ENCODE assay signal across 1 cellular context in the genomic region with DNA sequence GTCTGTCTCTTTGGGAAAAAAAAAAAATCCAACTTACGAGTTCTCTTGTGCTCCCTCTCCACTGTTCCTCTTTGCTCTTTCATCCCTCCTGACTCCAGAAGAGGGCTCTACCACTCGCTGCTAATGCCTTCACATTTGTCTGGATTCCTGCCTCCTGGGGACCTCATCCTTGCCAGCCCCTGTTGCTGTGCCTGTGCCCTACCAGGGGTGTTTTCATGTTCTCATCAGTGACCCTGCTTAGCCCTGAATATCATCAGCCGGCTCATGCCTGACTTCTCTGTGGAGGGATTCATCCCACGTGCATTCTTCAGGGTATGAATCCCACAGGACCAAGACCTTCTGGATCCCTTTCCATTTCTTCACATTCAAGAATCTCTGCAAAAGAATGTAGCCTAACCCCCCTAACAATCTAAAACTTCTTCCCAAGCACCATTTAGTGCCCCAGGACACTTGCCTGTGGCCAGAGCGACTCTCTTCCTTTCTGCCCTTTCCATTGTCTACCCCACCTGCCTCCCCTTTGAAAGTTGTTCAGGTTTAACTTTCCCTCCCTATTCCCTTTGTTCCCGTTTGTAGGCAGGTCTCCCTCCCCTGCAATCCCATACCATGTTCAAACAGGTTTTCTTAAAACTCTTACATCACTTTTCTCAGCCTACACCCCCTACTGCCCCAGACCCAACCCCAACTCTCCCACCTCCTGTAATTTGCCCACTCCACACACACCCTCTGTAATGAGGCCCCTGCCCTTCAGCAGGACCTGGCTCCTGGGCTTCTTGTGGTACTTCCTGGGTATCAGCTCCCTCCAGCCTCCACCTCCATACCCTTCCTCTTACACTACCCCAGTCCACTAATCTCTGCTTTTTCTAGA.
TF ChIP-seq lines count a peak whose summit lies in the region.

No MANE protein-coding gene starts in this region.

TF ChIP-seq in GM12878, 131 proteins besides CTCF, POLR2A, EP300 and RAD21:
- TF ChIP-seq, protein P1, sequence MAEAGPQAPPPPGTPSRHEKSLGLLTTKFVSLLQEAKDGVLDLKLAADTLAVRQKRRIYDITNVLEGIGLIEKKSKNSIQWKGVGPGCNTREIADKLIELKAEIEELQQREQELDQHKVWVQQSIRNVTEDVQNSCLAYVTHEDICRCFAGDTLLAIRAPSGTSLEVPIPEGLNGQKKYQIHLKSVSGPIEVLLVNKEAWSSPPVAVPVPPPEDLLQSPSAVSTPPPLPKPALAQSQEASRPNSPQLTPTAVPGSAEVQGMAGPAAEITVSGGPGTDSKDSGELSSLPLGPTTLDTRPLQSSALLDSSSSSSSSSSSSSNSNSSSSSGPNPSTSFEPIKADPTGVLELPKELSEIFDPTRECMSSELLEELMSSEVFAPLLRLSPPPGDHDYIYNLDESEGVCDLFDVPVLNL (IDR thresholded peaks at IDR 0.05; ENCODE audit: low read depth, low read length): no peak
- TF ChIP-seq STAT1 (conservative IDR thresholded peaks at IDR 0.05): no peak
- TF ChIP-seq HDGF (IDR thresholded peaks at IDR 0.05): no peak
- TF ChIP-seq MYC (IDR thresholded peaks at IDR 0.05; ENCODE audit: insufficient read depth, insufficient read length, insufficient replicate concordance, low read length, severe bottlenecking): no peak
- TF ChIP-seq, protein P2, sequence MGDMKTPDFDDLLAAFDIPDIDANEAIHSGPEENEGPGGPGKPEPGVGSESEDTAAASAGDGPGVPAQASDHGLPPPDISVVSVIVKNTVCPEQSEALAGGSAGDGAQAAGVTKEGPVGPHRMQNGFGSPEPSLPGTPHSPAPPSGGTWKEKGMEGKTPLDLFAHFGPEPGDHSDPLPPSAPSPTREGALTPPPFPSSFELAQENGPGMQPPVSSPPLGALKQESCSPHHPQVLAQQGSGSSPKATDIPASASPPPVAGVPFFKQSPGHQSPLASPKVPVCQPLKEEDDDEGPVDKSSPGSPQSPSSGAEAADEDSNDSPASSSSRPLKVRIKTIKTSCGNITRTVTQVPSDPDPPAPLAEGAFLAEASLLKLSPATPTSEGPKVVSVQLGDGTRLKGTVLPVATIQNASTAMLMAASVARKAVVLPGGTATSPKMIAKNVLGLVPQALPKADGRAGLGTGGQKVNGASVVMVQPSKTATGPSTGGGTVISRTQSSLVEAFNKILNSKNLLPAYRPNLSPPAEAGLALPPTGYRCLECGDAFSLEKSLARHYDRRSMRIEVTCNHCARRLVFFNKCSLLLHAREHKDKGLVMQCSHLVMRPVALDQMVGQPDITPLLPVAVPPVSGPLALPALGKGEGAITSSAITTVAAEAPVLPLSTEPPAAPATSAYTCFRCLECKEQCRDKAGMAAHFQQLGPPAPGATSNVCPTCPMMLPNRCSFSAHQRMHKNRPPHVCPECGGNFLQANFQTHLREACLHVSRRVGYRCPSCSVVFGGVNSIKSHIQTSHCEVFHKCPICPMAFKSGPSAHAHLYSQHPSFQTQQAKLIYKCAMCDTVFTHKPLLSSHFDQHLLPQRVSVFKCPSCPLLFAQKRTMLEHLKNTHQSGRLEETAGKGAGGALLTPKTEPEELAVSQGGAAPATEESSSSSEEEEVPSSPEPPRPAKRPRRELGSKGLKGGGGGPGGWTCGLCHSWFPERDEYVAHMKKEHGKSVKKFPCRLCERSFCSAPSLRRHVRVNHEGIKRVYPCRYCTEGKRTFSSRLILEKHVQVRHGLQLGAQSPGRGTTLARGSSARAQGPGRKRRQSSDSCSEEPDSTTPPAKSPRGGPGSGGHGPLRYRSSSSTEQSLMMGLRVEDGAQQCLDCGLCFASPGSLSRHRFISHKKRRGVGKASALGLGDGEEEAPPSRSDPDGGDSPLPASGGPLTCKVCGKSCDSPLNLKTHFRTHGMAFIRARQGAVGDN (IDR thresholded peaks at IDR 0.05): no peak
- TF ChIP-seq, protein P3, sequence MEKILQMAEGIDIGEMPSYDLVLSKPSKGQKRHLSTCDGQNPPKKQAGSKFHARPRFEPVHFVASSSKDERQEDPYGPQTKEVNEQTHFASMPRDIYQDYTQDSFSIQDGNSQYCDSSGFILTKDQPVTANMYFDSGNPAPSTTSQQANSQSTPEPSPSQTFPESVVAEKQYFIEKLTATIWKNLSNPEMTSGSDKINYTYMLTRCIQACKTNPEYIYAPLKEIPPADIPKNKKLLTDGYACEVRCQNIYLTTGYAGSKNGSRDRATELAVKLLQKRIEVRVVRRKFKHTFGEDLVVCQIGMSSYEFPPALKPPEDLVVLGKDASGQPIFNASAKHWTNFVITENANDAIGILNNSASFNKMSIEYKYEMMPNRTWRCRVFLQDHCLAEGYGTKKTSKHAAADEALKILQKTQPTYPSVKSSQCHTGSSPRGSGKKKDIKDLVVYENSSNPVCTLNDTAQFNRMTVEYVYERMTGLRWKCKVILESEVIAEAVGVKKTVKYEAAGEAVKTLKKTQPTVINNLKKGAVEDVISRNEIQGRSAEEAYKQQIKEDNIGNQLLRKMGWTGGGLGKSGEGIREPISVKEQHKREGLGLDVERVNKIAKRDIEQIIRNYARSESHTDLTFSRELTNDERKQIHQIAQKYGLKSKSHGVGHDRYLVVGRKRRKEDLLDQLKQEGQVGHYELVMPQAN (conservative IDR thresholded peaks at IDR 0.05): no peak
- no peak for TF ChIP-seq SMC3 (IDR thresholded peaks at IDR 0.05; ENCODE audit: borderline replicate concordance, low read length)
- TF ChIP-seq, protein P4, sequence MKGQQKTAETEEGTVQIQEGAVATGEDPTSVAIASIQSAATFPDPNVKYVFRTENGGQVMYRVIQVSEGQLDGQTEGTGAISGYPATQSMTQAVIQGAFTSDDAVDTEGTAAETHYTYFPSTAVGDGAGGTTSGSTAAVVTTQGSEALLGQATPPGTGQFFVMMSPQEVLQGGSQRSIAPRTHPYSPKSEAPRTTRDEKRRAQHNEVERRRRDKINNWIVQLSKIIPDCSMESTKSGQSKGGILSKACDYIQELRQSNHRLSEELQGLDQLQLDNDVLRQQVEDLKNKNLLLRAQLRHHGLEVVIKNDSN (IDR thresholded peaks at IDR 0.05; ENCODE audit: borderline replicate concordance, extremely low read length, insufficient read depth, low read depth, low read length): no peak
- TF ChIP-seq BRCA1 (IDR thresholded peaks at IDR 0.05; ENCODE audit: low read depth, low read length): no peak
- no peak for TF ChIP-seq ZNF274 (IDR thresholded peaks at IDR 0.05; ENCODE audit: insufficient read depth, insufficient read length)
- TF ChIP-seq GATAD2B (conservative IDR thresholded peaks at IDR 0.05; ENCODE audit: low read depth): no peak
- TF ChIP-seq SREBF1 (IDR thresholded peaks at IDR 0.05; ENCODE audit: low read length): no peak
- TF ChIP-seq SMAD5 (IDR thresholded peaks at IDR 0.05; ENCODE audit: low read depth): no peak
- no peak for TF ChIP-seq JUND (IDR thresholded peaks at IDR 0.05; ENCODE audit: low read depth, low read length)
- no peak for TF ChIP-seq CREM (IDR thresholded peaks at IDR 0.05; ENCODE audit: low read depth)
- TF ChIP-seq, protein P5, sequence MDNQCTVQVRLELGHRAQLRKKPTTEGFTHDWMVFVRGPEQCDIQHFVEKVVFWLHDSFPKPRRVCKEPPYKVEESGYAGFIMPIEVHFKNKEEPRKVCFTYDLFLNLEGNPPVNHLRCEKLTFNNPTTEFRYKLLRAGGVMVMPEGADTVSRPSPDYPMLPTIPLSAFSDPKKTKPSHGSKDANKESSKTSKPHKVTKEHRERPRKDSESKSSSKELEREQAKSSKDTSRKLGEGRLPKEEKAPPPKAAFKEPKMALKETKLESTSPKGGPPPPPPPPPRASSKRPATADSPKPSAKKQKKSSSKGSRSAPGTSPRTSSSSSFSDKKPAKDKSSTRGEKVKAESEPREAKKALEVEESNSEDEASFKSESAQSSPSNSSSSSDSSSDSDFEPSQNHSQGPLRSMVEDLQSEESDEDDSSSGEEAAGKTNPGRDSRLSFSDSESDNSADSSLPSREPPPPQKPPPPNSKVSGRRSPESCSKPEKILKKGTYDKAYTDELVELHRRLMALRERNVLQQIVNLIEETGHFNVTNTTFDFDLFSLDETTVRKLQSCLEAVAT (IDR thresholded peaks at IDR 0.05): no peak
- TF ChIP-seq, protein P6, sequence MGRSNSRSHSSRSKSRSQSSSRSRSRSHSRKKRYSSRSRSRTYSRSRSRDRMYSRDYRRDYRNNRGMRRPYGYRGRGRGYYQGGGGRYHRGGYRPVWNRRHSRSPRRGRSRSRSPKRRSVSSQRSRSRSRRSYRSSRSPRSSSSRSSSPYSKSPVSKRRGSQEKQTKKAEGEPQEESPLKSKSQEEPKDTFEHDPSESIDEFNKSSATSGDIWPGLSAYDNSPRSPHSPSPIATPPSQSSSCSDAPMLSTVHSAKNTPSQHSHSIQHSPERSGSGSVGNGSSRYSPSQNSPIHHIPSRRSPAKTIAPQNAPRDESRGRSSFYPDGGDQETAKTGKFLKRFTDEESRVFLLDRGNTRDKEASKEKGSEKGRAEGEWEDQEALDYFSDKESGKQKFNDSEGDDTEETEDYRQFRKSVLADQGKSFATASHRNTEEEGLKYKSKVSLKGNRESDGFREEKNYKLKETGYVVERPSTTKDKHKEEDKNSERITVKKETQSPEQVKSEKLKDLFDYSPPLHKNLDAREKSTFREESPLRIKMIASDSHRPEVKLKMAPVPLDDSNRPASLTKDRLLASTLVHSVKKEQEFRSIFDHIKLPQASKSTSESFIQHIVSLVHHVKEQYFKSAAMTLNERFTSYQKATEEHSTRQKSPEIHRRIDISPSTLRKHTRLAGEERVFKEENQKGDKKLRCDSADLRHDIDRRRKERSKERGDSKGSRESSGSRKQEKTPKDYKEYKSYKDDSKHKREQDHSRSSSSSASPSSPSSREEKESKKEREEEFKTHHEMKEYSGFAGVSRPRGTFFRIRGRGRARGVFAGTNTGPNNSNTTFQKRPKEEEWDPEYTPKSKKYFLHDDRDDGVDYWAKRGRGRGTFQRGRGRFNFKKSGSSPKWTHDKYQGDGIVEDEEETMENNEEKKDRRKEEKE (IDR thresholded peaks at IDR 0.05): no peak
- no peak for TF ChIP-seq ZNF24 (IDR thresholded peaks at IDR 0.05)
- TF ChIP-seq, protein P7, sequence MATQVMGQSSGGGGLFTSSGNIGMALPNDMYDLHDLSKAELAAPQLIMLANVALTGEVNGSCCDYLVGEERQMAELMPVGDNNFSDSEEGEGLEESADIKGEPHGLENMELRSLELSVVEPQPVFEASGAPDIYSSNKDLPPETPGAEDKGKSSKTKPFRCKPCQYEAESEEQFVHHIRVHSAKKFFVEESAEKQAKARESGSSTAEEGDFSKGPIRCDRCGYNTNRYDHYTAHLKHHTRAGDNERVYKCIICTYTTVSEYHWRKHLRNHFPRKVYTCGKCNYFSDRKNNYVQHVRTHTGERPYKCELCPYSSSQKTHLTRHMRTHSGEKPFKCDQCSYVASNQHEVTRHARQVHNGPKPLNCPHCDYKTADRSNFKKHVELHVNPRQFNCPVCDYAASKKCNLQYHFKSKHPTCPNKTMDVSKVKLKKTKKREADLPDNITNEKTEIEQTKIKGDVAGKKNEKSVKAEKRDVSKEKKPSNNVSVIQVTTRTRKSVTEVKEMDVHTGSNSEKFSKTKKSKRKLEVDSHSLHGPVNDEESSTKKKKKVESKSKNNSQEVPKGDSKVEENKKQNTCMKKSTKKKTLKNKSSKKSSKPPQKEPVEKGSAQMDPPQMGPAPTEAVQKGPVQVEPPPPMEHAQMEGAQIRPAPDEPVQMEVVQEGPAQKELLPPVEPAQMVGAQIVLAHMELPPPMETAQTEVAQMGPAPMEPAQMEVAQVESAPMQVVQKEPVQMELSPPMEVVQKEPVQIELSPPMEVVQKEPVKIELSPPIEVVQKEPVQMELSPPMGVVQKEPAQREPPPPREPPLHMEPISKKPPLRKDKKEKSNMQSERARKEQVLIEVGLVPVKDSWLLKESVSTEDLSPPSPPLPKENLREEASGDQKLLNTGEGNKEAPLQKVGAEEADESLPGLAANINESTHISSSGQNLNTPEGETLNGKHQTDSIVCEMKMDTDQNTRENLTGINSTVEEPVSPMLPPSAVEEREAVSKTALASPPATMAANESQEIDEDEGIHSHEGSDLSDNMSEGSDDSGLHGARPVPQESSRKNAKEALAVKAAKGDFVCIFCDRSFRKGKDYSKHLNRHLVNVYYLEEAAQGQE (IDR thresholded peaks at IDR 0.05; ENCODE audit: low read depth, low read length): no peak
